ENCODE assay signal across 1 cellular context in genomic region chr2:238739668-238740067, GRCh38.
TF ChIP-seq lines count a peak whose summit lies in the region.

No MANE protein-coding gene starts in this region.

TF ChIP-seq in HCT116, 20 proteins besides CTCF, POLR2A, EP300 and RAD21 (continued from another document):
- TF ChIP-seq SIN3A (IDR thresholded peaks at IDR 0.05; ENCODE audit: low read depth), result no peak
- no peak for TF ChIP-seq CBX3 (IDR thresholded peaks at IDR 0.05; ENCODE audit: low read depth)
- no peak for TF ChIP-seq SRF (IDR thresholded peaks at IDR 0.05; ENCODE audit: low read depth)
- TF ChIP-seq, protein P1, sequence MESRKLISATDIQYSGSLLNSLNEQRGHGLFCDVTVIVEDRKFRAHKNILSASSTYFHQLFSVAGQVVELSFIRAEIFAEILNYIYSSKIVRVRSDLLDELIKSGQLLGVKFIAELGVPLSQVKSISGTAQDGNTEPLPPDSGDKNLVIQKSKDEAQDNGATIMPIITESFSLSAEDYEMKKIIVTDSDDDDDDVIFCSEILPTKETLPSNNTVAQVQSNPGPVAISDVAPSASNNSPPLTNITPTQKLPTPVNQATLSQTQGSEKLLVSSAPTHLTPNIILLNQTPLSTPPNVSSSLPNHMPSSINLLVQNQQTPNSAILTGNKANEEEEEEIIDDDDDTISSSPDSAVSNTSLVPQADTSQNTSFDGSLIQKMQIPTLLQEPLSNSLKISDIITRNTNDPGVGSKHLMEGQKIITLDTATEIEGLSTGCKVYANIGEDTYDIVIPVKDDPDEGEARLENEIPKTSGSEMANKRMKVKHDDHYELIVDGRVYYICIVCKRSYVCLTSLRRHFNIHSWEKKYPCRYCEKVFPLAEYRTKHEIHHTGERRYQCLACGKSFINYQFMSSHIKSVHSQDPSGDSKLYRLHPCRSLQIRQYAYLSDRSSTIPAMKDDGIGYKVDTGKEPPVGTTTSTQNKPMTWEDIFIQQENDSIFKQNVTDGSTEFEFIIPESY (IDR thresholded peaks at IDR 0.05; ENCODE audit: extremely low read depth, insufficient replicate concordance, low read length), result no peak
- TF ChIP-seq SP1 (IDR thresholded peaks at IDR 0.05; ENCODE audit: low read depth), result no peak
- TF ChIP-seq ATF3 (IDR thresholded peaks at IDR 0.05), result no peak
- TF ChIP-seq EZH2 (IDR thresholded peaks at IDR 0.05), result no peak
- TF ChIP-seq POLR2AphosphoS5 (IDR thresholded peaks at IDR 0.05; ENCODE audit: low read depth, low read length), result no peak
- no peak for TF ChIP-seq TCF7L2 (IDR thresholded peaks at IDR 0.05; ENCODE audit: borderline replicate concordance, extremely low read depth, insufficient read depth, insufficient read length)
- TF ChIP-seq EGR1 (IDR thresholded peaks at IDR 0.05; ENCODE audit: low read depth), result no peak
- no peak for TF ChIP-seq ZNF274 (IDR thresholded peaks at IDR 0.05; ENCODE audit: low read depth, low read length)
- TF ChIP-seq, protein P2, sequence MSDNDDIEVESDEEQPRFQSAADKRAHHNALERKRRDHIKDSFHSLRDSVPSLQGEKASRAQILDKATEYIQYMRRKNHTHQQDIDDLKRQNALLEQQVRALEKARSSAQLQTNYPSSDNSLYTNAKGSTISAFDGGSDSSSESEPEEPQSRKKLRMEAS (IDR thresholded peaks at IDR 0.05), result no peak
- no peak for TF ChIP-seq JUND (IDR thresholded peaks at IDR 0.05)
- no peak for TF ChIP-seq EZH2phosphoT487 (IDR thresholded peaks at IDR 0.05; ENCODE audit: borderline replicate concordance)
